In genomic region chr2:36858551-36859365, GRCh38 we compare ENCODE assay signal across 1 cellular context.
TF ChIP-seq lines count a peak whose summit lies in the region.

No MANE protein-coding gene starts in this region.

TF ChIP-seq in GM12878, 131 proteins besides CTCF, POLR2A, EP300 and RAD21 (continued from another document):
- TF ChIP-seq E2F8 (IDR thresholded peaks at IDR 0.05; ENCODE audit: low read depth, partially characterized antibody) (no peak), CHD1 (IDR thresholded peaks at IDR 0.05; ENCODE audit: low read depth, low read length) (no peak), MTA3 (IDR thresholded peaks at IDR 0.05; ENCODE audit: borderline replicate concordance, low read length) (no peak), ZNF274 (IDR thresholded peaks at IDR 0.05; ENCODE audit: insufficient read depth, insufficient read length) (no peak), SIN3A (IDR thresholded peaks at IDR 0.05; ENCODE audit: low read depth, low read length) (no peak), RELA (IDR thresholded peaks at IDR 0.05; ENCODE audit: borderline replicate concordance, partially characterized antibody) (no peak), RBBP5 (conservative IDR thresholded peaks at IDR 0.05) (no peak), PBX3 (IDR thresholded peaks at IDR 0.05; ENCODE audit: insufficient replicate concordance, low read depth, low read length) (peak; percentile 23), ZNF207 (IDR thresholded peaks at IDR 0.05; ENCODE audit: borderline replicate concordance) (no peak), IRF4 (IDR thresholded peaks at IDR 0.05; ENCODE audit: low read depth, low read length) (peak; percentile 76; the same call in 1 of the 2 replicates), IKZF1 (conservative IDR thresholded peaks at IDR 0.05) (peak; percentile 82), TARDBP (IDR thresholded peaks at IDR 0.05; ENCODE audit: borderline replicate concordance) (no peak), ATF2 (IDR thresholded peaks at IDR 0.05; ENCODE audit: low read length) (0 out of 2 replicates have a peak, but pooled peaks have one; percentile 28)
- TF ChIP-seq, protein P1, sequence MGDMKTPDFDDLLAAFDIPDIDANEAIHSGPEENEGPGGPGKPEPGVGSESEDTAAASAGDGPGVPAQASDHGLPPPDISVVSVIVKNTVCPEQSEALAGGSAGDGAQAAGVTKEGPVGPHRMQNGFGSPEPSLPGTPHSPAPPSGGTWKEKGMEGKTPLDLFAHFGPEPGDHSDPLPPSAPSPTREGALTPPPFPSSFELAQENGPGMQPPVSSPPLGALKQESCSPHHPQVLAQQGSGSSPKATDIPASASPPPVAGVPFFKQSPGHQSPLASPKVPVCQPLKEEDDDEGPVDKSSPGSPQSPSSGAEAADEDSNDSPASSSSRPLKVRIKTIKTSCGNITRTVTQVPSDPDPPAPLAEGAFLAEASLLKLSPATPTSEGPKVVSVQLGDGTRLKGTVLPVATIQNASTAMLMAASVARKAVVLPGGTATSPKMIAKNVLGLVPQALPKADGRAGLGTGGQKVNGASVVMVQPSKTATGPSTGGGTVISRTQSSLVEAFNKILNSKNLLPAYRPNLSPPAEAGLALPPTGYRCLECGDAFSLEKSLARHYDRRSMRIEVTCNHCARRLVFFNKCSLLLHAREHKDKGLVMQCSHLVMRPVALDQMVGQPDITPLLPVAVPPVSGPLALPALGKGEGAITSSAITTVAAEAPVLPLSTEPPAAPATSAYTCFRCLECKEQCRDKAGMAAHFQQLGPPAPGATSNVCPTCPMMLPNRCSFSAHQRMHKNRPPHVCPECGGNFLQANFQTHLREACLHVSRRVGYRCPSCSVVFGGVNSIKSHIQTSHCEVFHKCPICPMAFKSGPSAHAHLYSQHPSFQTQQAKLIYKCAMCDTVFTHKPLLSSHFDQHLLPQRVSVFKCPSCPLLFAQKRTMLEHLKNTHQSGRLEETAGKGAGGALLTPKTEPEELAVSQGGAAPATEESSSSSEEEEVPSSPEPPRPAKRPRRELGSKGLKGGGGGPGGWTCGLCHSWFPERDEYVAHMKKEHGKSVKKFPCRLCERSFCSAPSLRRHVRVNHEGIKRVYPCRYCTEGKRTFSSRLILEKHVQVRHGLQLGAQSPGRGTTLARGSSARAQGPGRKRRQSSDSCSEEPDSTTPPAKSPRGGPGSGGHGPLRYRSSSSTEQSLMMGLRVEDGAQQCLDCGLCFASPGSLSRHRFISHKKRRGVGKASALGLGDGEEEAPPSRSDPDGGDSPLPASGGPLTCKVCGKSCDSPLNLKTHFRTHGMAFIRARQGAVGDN (IDR thresholded peaks at IDR 0.05) = no peak
TF ChIP-seq in GM12878: peak in this region for 23.
